ENCODE assay signal across 18 cellular contexts in genomic region chr18:31509571-31509970, GRCh38.
"Had no signal": no experiment of that assay in that cellular context is flagged by ENCODE, and none has a peak within 500 bp of the region (broad histone marks: within the 10 kb centered on the region; RNA-seq: fewer than 3 reads in every experiment).

No MANE protein-coding gene starts in this region.

- H3K27me3 ChIP-seq: brain microvascular endothelial cell, left lung had no signal

- H3K4me1 ChIP-seq: left lung had no signal

- DNase-seq: activated CD4-positive, alpha-beta T cell treated with anti-CD3 and anti-CD28 coated beads, Interleukin-2, amount 10 ng/mL, durations not matched to agents 24 days and 14 days; activated CD8-positive, alpha-beta T cell treated with anti-CD3 and anti-CD28 coated beads for 36 hours; activated naive CD4-positive, alpha-beta T cell treated with anti-CD3 and anti-CD28 coated beads for 36 hours; activated T-cell treated with anti-CD3 and anti-CD28 coated beads, Interleukin-2, amount 50 U/mL, for 1 hour; brain microvascular endothelial cell; effector CD8-positive, alpha-beta T cell; foreskin fibroblast; hippocampal formation; left lung; occipital lobe; stimulated activated CD4-positive, alpha-beta T cell treated with anti-CD3 and anti-CD28 coated beads, Interleukin-2, amount 100 ng/mL, for 24 hours; stimulated activated naive CD8-positive, alpha-beta T cell treated with anti-CD3 and anti-CD28 coated beads, Interleukin-15, Interleukin-2, amounts not matched to agents 100 U/mL and 50 U/mL, for 24 hours; substantia nigra; SW 1271; trophoblast cell had no signal

- ATAC-seq: activated CD8-positive, alpha-beta T cell treated with anti-CD3 and anti-CD28 coated beads for 36 hours; stimulated activated naive CD8-positive, alpha-beta T cell treated with anti-CD3 and anti-CD28 coated beads, Interleukin-15, Interleukin-2, amounts not matched to agents 100 U/mL and 50 U/mL, for 24 hours had no signal

- H3K27ac Mint-ChIP-seq: activated CD4-positive, alpha-beta T cell treated with anti-CD3 and anti-CD28 coated beads, Interleukin-2, amount 10 ng/mL, durations not matched to agents 24 days and 14 days; activated CD8-positive, alpha-beta T cell treated with anti-CD3 and anti-CD28 coated beads for 36 hours; activated naive CD4-positive, alpha-beta T cell treated with anti-CD3 and anti-CD28 coated beads for 36 hours; activated T-helper 2 cell treated with anti-CD3 and anti-CD28 coated beads, Interferon-gamma antibody, Interleukin-2, Interleukin-4, amounts not matched to agents 10 μg/mL and 5 μg/mL and 100 μg/mL, durations not matched to agents 14 hours and 24 hours and 36 hours had no signal

- H3K27me3 Mint-ChIP-seq: activated CD8-positive, alpha-beta T cell treated with anti-CD3 and anti-CD28 coated beads for 36 hours; progenitor cell of endocrine pancreas had no signal

- H3K9me3 Mint-ChIP-seq: activated CD4-positive, alpha-beta T cell treated with anti-CD3 and anti-CD28 coated beads, Interleukin-2, amount 10 ng/mL, durations not matched to agents 24 days and 14 days; activated CD8-positive, alpha-beta T cell treated with anti-CD3 and anti-CD28 coated beads for 36 hours; activated T-helper 2 cell treated with anti-CD3 and anti-CD28 coated beads, Interferon-gamma antibody, Interleukin-2, Interleukin-4, amounts not matched to agents 10 μg/mL and 5 μg/mL and 100 μg/mL, durations not matched to agents 14 hours and 24 hours and 36 hours had no signal

- H3K36me3 ChIP-seq: brain microvascular endothelial cell, left lung had no signal

- H3K4me3 Mint-ChIP-seq: activated CD4-positive, alpha-beta T cell treated with anti-CD3 and anti-CD28 coated beads, Interleukin-2, amount 10 ng/mL, durations not matched to agents 24 days and 14 days; activated CD8-positive, alpha-beta T cell treated with anti-CD3 and anti-CD28 coated beads for 36 hours; activated naive CD4-positive, alpha-beta T cell treated with anti-CD3 and anti-CD28 coated beads for 36 hours had no signal

- H3K4me3 ChIP-seq: left lung had no signal

- H3K27ac ChIP-seq: brain microvascular endothelial cell, left lung had no signal

- H3K9me3 ChIP-seq: left lung had no signal

- H3K4me1 Mint-ChIP-seq: activated CD4-positive, alpha-beta T cell treated with anti-CD3 and anti-CD28 coated beads, Interleukin-2, amount 10 ng/mL, durations not matched to agents 24 days and 14 days had no signal

- FAIRE-seq: endothelial cell of umbilical vein had no signal
